14 cellular contexts compared by ENCODE assay signal in genomic region chr4:21470531-21470930, GRCh38.
A peak's percentile ranks its signal among the peaks of the same experiment; 100 is the strongest.
DNase-seq lines count a peak whose midpoint lies in the region; ATAC-seq, FAIRE-seq and TF ChIP-seq lines count a peak whose summit lies in the region.
"Had no signal": no experiment of that assay in that cellular context is flagged by ENCODE, and none has a peak within 500 bp of the region (broad histone marks: within the 10 kb centered on the region; RNA-seq: fewer than 3 reads in every experiment).

No MANE protein-coding gene starts in this region.

- H3K9me3 ChIP-seq in endothelial cell of umbilical vein (replicated peaks; ENCODE audit: control insufficient read depth, insufficient read depth, low read length): no peaks in the 10 kb centered on the region
- H3K9me3 ChIP-seq in CD8-positive, alpha-beta T cell (ENCODE audit: low read length): no peaks in the 10 kb centered on the region
- H3K9me3 ChIP-seq: A549 had no signal

- H3K9me1 ChIP-seq in endothelial cell of umbilical vein (replicated peaks; ENCODE audit: control insufficient read depth, extremely low read depth, insufficient read depth, low read length): no peaks in the 10 kb centered on the region

- H3K27me3 Mint-ChIP-seq in CD8-positive, alpha-beta T cell (ENCODE audit: low read depth): no peaks in the 10 kb centered on the region
- H3K27me3 Mint-ChIP-seq: activated CD8-positive, alpha-beta memory T cell treated with anti-CD3 and anti-CD28 coated beads, Interleukin-2, amount 10 ng/mL, durations not matched to agents 7 days and 5 days had no signal

- no peak overlapping the region for H3K4me2 ChIP-seq in endothelial cell of umbilical vein (ENCODE audit: insufficient read depth, low read length)
- H3K4me2 ChIP-seq: A549 had no signal

- no peak for ATAC-seq in HG02884 (IDR thresholded peaks at IDR 0.05; ENCODE audit: unreplicated experiment)
- no peak for ATAC-seq in CD8-positive, alpha-beta T cell
- ATAC-seq: A549; activated CD8-positive, alpha-beta memory T cell treated with anti-CD3 and anti-CD28 coated beads, Interleukin-2, amount 10 ng/mL, durations not matched to agents 7 days and 5 days had no signal

- no peaks in the 10 kb centered on the region for H3K9me3 Mint-ChIP-seq in CD8-positive, alpha-beta T cell

- peaks cover 6 to 9% of the 10 kb centered on the region in 2 experiments for H3K27me3 ChIP-seq in endothelial cell of umbilical vein (ENCODE audit: control insufficient read depth in 2 of 2, insufficient read depth in 2 of 2, low read length in 2 of 2)
- no peaks in the 10 kb centered on the region for H3K27me3 ChIP-seq in CD8-positive, alpha-beta T cell (ENCODE audit: insufficient read depth, low read length)

- H4K20me1 ChIP-seq in endothelial cell of umbilical vein (replicated peaks; ENCODE audit: control insufficient read depth, extremely low read depth, insufficient read depth, low read length): no peaks in the 10 kb centered on the region

- FAIRE-seq in endothelial cell of umbilical vein (lab: Jason Lieb, UNC): no peak
- no peak for FAIRE-seq in urothelium cell line (lab: Jason Lieb, UNC)
- no peak for FAIRE-seq in GM12891 (lab: Jason Lieb, UNC)
- FAIRE-seq: A549, GM12892, H54 had no signal

- POLR2A ChIA-PET in endothelial cell of umbilical vein (lab: Charles Lee): no interaction called here
- POLR2A ChIA-PET in CD8-positive, alpha-beta T cell (lab: Charles Lee): no interaction called here

- no peaks in the 10 kb centered on the region for H3K4me1 Mint-ChIP-seq in CD8-positive, alpha-beta T cell (ENCODE audit: low read depth)
- H3K4me1 Mint-ChIP-seq: activated CD8-positive, alpha-beta memory T cell treated with anti-CD3 and anti-CD28 coated beads, Interleukin-2, amount 10 ng/mL, durations not matched to agents 7 days and 5 days; immature natural killer cell had no signal

- dilution Hi-C loops in endothelial cell of umbilical vein (cut with MboI; ENCODE audit: extremely low pct_ligation_motif_present, low sequenced_read_pairs): no loop called here

- H3K4me1 ChIP-seq in endothelial cell of umbilical vein (ENCODE audit: control insufficient read depth, extremely low read depth, insufficient read depth, low read length): peaks cover 5% of the 10 kb centered on the region
- H3K4me1 ChIP-seq in CD8-positive, alpha-beta T cell (ENCODE audit: insufficient read depth, low read length): no peaks in the 10 kb centered on the region
- H3K4me1 ChIP-seq: A549 had no signal

- H3K27ac ChIP-seq in endothelial cell of umbilical vein (ENCODE audit: insufficient read depth, low read depth, low read length): no peak overlapping the region
- no peak overlapping the region for H3K27ac ChIP-seq in CD8-positive, alpha-beta T cell (ENCODE audit: low read depth, low read length)
- H3K27ac ChIP-seq: A549 had no signal

- DNase-seq in NCI-H2171 treated with DMSO at 0.1 percent for 48 hours (lab: John Stamatoyannopoulos, UW) (peak; percentile 3), NCI-H2171 (lab: John Stamatoyannopoulos, UW) (no peak), NCI-H774 (lab: John Stamatoyannopoulos, UW) (peak; percentile 72), endothelial cell of umbilical vein (ENCODE audit: low read depth, low spot score) (peak; percentile 23), urothelium cell line (ENCODE audit: low spot score) (peak; percentile 48), GM12891 (ENCODE audit: insufficient read length, low spot score) (no peak)
- DNase-seq in CD8-positive, alpha-beta T cell: no peak
- DNase-seq: activated CD8-positive, alpha-beta memory T cell treated with anti-CD3 and anti-CD28 coated beads, Interleukin-2, amount 10 ng/mL, durations not matched to agents 7 days and 5 days; immature natural killer cell had no signal

- no peak for TF ChIP-seq CTCF in endothelial cell of umbilical vein (IDR thresholded peaks at IDR 0.05; ENCODE audit: extremely low read depth in 1 of 2, insufficient read depth in 1 of 2, low read depth in 1 of 2, low read length in 2 of 2)
- TF ChIP-seq CTCF in CD8-positive, alpha-beta T cell (IDR thresholded peaks at IDR 0.05): no peak

- intact Hi-C loops in endothelial cell of umbilical vein (cut with micrococcal nuclease): no loop called here
- intact Hi-C loops in CD8-positive, alpha-beta T cell (cut with DNase I, micrococcal nuclease): no loop called here

- no peaks in the 10 kb centered on the region for H3K36me3 Mint-ChIP-seq in CD8-positive, alpha-beta T cell
- H3K36me3 Mint-ChIP-seq: activated CD8-positive, alpha-beta memory T cell treated with anti-CD3 and anti-CD28 coated beads, Interleukin-2, amount 10 ng/mL, durations not matched to agents 7 days and 5 days; immature natural killer cell had no signal

- no peaks in the 10 kb centered on the region for H3K36me3 ChIP-seq in endothelial cell of umbilical vein (ENCODE audit: control insufficient read depth in 2 of 2, extremely low read depth in 1 of 2, insufficient read depth in 2 of 2, low read length in 2 of 2)
- H3K36me3 ChIP-seq in CD8-positive, alpha-beta T cell (ENCODE audit: insufficient read depth, low read length): no peaks in the 10 kb centered on the region

- no peak for TF ChIP-seq POLR2A in endothelial cell of umbilical vein (IDR thresholded peaks at IDR 0.05; ENCODE audit: low read depth, low read length)
- TF ChIP-seq POLR2A in GM12891 (IDR thresholded peaks at IDR 0.05; ENCODE audit: low read depth, low read length): no peak

- H2AFZ ChIP-seq in endothelial cell of umbilical vein (ENCODE audit: low read depth, low read length): no peak overlapping the region

- no peak overlapping the region for H3K9ac ChIP-seq in endothelial cell of umbilical vein (replicated peaks; ENCODE audit: extremely low read depth, insufficient read depth, low read length)

- no peak overlapping the region for H3K4me3 Mint-ChIP-seq in CD8-positive, alpha-beta T cell
- H3K4me3 Mint-ChIP-seq: activated CD8-positive, alpha-beta memory T cell treated with anti-CD3 and anti-CD28 coated beads, Interleukin-2, amount 10 ng/mL, durations not matched to agents 7 days and 5 days; immature natural killer cell had no signal

- H3K79me2 ChIP-seq in endothelial cell of umbilical vein (ENCODE audit: control insufficient read depth, insufficient read depth, low read length): no peaks in the 10 kb centered on the region

- no peak overlapping the region for H3K27ac Mint-ChIP-seq in CD8-positive, alpha-beta T cell
- H3K27ac Mint-ChIP-seq: activated CD8-positive, alpha-beta memory T cell treated with anti-CD3 and anti-CD28 coated beads, Interleukin-2, amount 10 ng/mL, durations not matched to agents 7 days and 5 days; immature natural killer cell; progenitor cell of endocrine pancreas had no signal

- no peak overlapping the region for H3K4me3 ChIP-seq in endothelial cell of umbilical vein (replicated peaks in 1 of 3; ENCODE audit: insufficient read depth in 1 of 3, low read depth in 1 of 3, low read length in 3 of 3)
- H3K4me3 ChIP-seq in CD8-positive, alpha-beta T cell (ENCODE audit: low read depth, low read length): no peak overlapping the region
- H3K4me3 ChIP-seq: A549 had no signal

- no TSS peak for BruUV-seq in endothelial cell of umbilical vein (replicated peaks; lab: Mats Ljungman, UMichigan)

- CTCF ChIA-PET in endothelial cell of umbilical vein (lab: Charles Lee): interaction anchor here (1.1 to 4.8 kb wide), 15 partner anchors 11 to 919 kb away, joined by 3 to 131 read pairs (median 7); partner anchors contain the start of gene PACRGL
- CTCF ChIA-PET in CD8-positive, alpha-beta T cell (lab: Charles Lee): no interaction called here

TF ChIP-seq in endothelial cell of umbilical vein, 7 proteins besides CTCF, POLR2A, EP300 and RAD21:
- peak; percentile 76 for TF ChIP-seq FOS (IDR thresholded peaks at IDR 0.05; ENCODE audit: borderline replicate concordance, insufficient read depth, low read length)
- TF ChIP-seq MAX (IDR thresholded peaks at IDR 0.05; ENCODE audit: insufficient read depth, insufficient read length): no peak
- TF ChIP-seq EZH2 (IDR thresholded peaks at IDR 0.05; ENCODE audit: borderline replicate concordance, low read depth, low read length, severe bottlenecking): no peak
- TF ChIP-seq JUN (IDR thresholded peaks at IDR 0.05; ENCODE audit: borderline replicate concordance, insufficient read depth, insufficient read length, low read depth): no peak

TF ChIP-seq in GM12891, 5 proteins besides CTCF, POLR2A, EP300 and RAD21:
- TF ChIP-seq PAX5 (IDR thresholded peaks at IDR 0.05; ENCODE audit: insufficient read depth, low read length, severe bottlenecking) (no peak), TAF1 (IDR thresholded peaks at IDR 0.05; ENCODE audit: low read depth, low read length) (no peak), POU2F2 (IDR thresholded peaks at IDR 0.05; ENCODE audit: low read depth, low read length) (no peak), SPI1 (IDR thresholded peaks at IDR 0.05; ENCODE audit: low read depth, low read length) (no peak), POLR2AphosphoS5 (IDR thresholded peaks at IDR 0.05; ENCODE audit: low read depth, low read length) (no peak)

Comparison
In these comparisons a context has a peak if more than half of its experiments do, and no peak if none do; other contexts are left out.
1. DNase-seq: peak in NCI-H2171 treated with DMSO at 0.1 percent for 48 hours (single experiment), NCI-H774 (single experiment), endothelial cell of umbilical vein (single experiment) and urothelium cell line (single experiment); none in NCI-H2171 (single experiment), GM12891 (single experiment) and CD8-positive, alpha-beta T cell (0 of 7).